In the genomic region with DNA sequence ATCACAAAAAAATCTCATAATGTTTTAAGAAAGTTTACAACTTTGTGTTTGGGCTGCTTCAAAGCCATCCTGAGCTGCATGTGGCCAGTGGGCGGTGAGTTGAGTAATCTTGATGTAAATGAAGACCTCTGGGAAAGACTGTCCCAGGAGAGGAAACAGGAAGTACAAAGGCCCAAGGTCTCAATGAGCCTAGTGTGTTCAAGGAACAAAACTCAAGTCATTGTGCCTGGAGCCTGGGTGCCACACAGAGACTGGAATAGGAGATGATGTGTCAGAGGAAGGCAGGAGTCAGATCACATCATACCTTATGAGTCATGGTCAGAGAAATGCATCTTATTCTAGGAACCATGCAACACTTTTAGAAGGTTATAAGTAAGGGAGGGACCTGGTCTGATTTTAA, we compare ENCODE assay signal across 9 cellular contexts. TPM values are rescaled to one million over a fixed set of nuclear protein-coding genes. Genes with fewer than 3 reads are reported as not detected.
A peak's percentile ranks its signal among the peaks of the same experiment; 100 is the strongest.
DNase-seq lines count a peak whose midpoint lies in the region; ATAC-seq and TF ChIP-seq lines count a peak whose summit lies in the region.
"Had no signal": no experiment of that assay in that cellular context is flagged by ENCODE, and none has a peak within 500 bp of the region (broad histone marks: within the 10 kb centered on the region; RNA-seq: fewer than 3 reads in every experiment).

No MANE protein-coding gene starts in this region.

- no peak for TF ChIP-seq POLR2A in vagina (IDR thresholded peaks at IDR 0.05)

- H3K27me3 ChIP-seq in endodermal cell (ENCODE audit: control insufficient read depth, insufficient read depth, low read length, poor library complexity, severe bottlenecking) (no peaks in the 10 kb centered on the region), vagina (no peaks in the 10 kb centered on the region)

- H3K4me3 Mint-ChIP-seq in neural crest cell (no peak overlapping the region), endodermal cell (no peak overlapping the region)

- H3K9me3 Mint-ChIP-seq in neural crest cell, result peaks cover 5% of the 10 kb centered on the region
- H3K9me3 Mint-ChIP-seq in endodermal cell, result peaks cover 3% of the 10 kb centered on the region

- peak; percentile 80 for ATAC-seq in GM18861 (IDR thresholded peaks at IDR 0.05; ENCODE audit: unreplicated experiment)
- ATAC-seq in HG02759 (IDR thresholded peaks at IDR 0.05; ENCODE audit: unreplicated experiment), result peak; percentile 77
- ATAC-seq in SK-N-SH treated with all-trans-retinoic acid at 6 μM for 48 hours, result peak; percentile 88

- H3K4me1 ChIP-seq in endodermal cell (ENCODE audit: control insufficient read depth, insufficient read depth, low read length) (peaks cover 24% of the 10 kb centered on the region), vagina (no peaks in the 10 kb centered on the region)

- no peak for TF ChIP-seq CTCF in neural crest cell (conservative IDR thresholded peaks at IDR 0.05)
- TF ChIP-seq CTCF in endodermal cell (conservative IDR thresholded peaks at IDR 0.05), result no peak
- TF ChIP-seq CTCF in vagina (IDR thresholded peaks at IDR 0.05), result no peak

- DNase-seq in neural crest cell (ENCODE audit: low read depth, low spot score) (no peak), endodermal cell (no peak), NCI-H2171 (lab: John Stamatoyannopoulos, UW) (no peak), vagina (ENCODE audit: extremely low spot score in 2 of 2) (no peak), NCI-H146 treated with DMSO at 0.1 percent for 48 hours (lab: John Stamatoyannopoulos, UW; ENCODE audit: unreplicated experiment) (no peak)

- H3K36me3 ChIP-seq in endodermal cell (ENCODE audit: control insufficient read depth, insufficient read depth, low read length) (no peaks in the 10 kb centered on the region), vagina (no peaks in the 10 kb centered on the region)

- H3K27ac Mint-ChIP-seq in neural crest cell (ENCODE audit: unreplicated experiment) (peak overlapping the region; percentile 30), endodermal cell (no peak overlapping the region)

- whole genome bisulfite sequencing in endodermal cell (ENCODE audit: insufficient coverage in 1 of 2, insufficient read length in 1 of 2), 2 experiments, result 92 to 100% methylated on average over 1 of the region's 1 CpG

- H3K36me3 Mint-ChIP-seq in neural crest cell (ENCODE audit: low read depth) (no peaks in the 10 kb centered on the region), endodermal cell (ENCODE audit: low read depth) (no peaks in the 10 kb centered on the region)

- H3K4me1 Mint-ChIP-seq in neural crest cell (peaks cover 20% of the 10 kb centered on the region), endodermal cell (peaks cover 21% of the 10 kb centered on the region)

- no peak overlapping the region for H3K9ac ChIP-seq in endodermal cell (ENCODE audit: extremely low read depth, low read length, poor library complexity, severe bottlenecking)

- H3K27me3 Mint-ChIP-seq in neural crest cell (ENCODE audit: low read depth) (no peaks in the 10 kb centered on the region), endodermal cell (ENCODE audit: insufficient read depth) (no peaks in the 10 kb centered on the region)

- no peaks in the 10 kb centered on the region for H3K9me3 ChIP-seq in endodermal cell (ENCODE audit: control insufficient read depth, low read length)
- H3K9me3 ChIP-seq in vagina, result no peaks in the 10 kb centered on the region

- H3K27ac ChIP-seq in endodermal cell (ENCODE audit: low read depth, low read length), result no peak overlapping the region
- H3K27ac ChIP-seq in vagina, result no peak overlapping the region
- H3K27ac ChIP-seq: skin epidermis had no signal

- intact Hi-C loops in vagina (cut with DNase I), result no loop called here

- H3K4me3 ChIP-seq in endodermal cell (ENCODE audit: low read length) (no peak overlapping the region), vagina (no peak overlapping the region)
- H3K4me3 ChIP-seq: skin epidermis had no signal

TF ChIP-seq in SK-N-SH treated with all-trans-retinoic acid at 6 μM for 48 hours, 23 proteins besides CTCF, POLR2A, EP300 and RAD21 (continues in another document):
- TF ChIP-seq OSR1 (CRISPR knock-in tag; IDR thresholded peaks at IDR 0.05), result no peak
- TF ChIP-seq, protein P1, sequence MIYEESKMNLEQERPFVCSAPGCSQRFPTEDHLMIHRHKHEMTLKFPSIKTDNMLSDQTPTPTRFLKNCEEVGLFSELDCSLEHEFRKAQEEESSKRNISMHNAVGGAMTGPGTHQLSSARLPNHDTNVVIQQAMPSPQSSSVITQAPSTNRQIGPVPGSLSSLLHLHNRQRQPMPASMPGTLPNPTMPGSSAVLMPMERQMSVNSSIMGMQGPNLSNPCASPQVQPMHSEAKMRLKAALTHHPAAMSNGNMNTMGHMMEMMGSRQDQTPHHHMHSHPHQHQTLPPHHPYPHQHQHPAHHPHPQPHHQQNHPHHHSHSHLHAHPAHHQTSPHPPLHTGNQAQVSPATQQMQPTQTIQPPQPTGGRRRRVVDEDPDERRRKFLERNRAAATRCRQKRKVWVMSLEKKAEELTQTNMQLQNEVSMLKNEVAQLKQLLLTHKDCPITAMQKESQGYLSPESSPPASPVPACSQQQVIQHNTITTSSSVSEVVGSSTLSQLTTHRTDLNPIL (CRISPR knock-in tag; IDR thresholded peaks at IDR 0.05; ENCODE audit: low read depth), result no peak
- TF ChIP-seq, protein P2, sequence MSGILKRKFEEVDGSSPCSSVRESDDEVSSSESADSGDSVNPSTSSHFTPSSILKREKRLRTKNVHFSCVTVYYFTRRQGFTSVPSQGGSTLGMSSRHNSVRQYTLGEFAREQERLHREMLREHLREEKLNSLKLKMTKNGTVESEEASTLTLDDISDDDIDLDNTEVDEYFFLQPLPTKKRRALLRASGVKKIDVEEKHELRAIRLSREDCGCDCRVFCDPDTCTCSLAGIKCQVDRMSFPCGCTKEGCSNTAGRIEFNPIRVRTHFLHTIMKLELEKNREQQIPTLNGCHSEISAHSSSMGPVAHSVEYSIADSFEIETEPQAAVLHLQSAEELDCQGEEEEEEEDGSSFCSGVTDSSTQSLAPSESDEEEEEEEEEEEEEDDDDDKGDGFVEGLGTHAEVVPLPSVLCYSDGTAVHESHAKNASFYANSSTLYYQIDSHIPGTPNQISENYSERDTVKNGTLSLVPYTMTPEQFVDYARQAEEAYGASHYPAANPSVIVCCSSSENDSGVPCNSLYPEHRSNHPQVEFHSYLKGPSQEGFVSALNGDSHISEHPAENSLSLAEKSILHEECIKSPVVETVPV (CRISPR knock-in tag; IDR thresholded peaks at IDR 0.05), result no peak
- no peak for TF ChIP-seq ZFP30 (CRISPR knock-in tag; IDR thresholded peaks at IDR 0.05)
- no peak for TF ChIP-seq RARB (CRISPR knock-in tag; IDR thresholded peaks at IDR 0.05)
- no peak for TF ChIP-seq ZC3H10 (CRISPR knock-in tag; IDR thresholded peaks at IDR 0.05)
- TF ChIP-seq, protein P3, sequence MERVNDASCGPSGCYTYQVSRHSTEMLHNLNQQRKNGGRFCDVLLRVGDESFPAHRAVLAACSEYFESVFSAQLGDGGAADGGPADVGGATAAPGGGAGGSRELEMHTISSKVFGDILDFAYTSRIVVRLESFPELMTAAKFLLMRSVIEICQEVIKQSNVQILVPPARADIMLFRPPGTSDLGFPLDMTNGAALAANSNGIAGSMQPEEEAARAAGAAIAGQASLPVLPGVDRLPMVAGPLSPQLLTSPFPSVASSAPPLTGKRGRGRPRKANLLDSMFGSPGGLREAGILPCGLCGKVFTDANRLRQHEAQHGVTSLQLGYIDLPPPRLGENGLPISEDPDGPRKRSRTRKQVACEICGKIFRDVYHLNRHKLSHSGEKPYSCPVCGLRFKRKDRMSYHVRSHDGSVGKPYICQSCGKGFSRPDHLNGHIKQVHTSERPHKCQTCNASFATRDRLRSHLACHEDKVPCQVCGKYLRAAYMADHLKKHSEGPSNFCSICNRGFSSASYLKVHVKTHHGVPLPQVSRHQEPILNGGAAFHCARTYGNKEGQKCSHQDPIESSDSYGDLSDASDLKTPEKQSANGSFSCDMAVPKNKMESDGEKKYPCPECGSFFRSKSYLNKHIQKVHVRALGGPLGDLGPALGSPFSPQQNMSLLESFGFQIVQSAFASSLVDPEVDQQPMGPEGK (CRISPR knock-in tag; IDR thresholded peaks at IDR 0.05; ENCODE audit: borderline replicate concordance), result no peak
- TF ChIP-seq, protein P4, sequence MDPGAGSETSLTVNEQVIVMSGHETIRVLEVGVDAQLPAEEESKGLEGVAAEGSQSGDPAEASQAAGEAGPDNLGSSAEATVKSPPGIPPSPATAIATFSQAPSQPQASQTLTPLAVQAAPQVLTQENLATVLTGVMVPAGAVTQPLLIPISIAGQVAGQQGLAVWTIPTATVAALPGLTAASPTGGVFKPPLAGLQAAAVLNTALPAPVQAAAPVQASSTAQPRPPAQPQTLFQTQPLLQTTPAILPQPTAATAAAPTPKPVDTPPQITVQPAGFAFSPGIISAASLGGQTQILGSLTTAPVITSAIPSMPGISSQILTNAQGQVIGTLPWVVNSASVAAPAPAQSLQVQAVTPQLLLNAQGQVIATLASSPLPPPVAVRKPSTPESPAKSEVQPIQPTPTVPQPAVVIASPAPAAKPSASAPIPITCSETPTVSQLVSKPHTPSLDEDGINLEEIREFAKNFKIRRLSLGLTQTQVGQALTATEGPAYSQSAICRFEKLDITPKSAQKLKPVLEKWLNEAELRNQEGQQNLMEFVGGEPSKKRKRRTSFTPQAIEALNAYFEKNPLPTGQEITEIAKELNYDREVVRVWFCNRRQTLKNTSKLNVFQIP (CRISPR knock-in tag; IDR thresholded peaks at IDR 0.05; ENCODE audit: borderline replicate concordance, low read depth), result no peak
- TF ChIP-seq ARNTL (CRISPR knock-in tag; IDR thresholded peaks at IDR 0.05; ENCODE audit: borderline replicate concordance, low read depth), result no peak
- TF ChIP-seq ZNF8 (CRISPR knock-in tag; IDR thresholded peaks at IDR 0.05), result no peak
- TF ChIP-seq ZNF565 (CRISPR knock-in tag; conservative IDR thresholded peaks at IDR 0.05; ENCODE audit: low read depth), result no peak
- TF ChIP-seq CSDC2 (CRISPR knock-in tag; IDR thresholded peaks at IDR 0.05), result no peak
- TF ChIP-seq ZNF70 (CRISPR knock-in tag; IDR thresholded peaks at IDR 0.05), result no peak
- no peak for TF ChIP-seq ISL1 (CRISPR knock-in tag; IDR thresholded peaks at IDR 0.05)
- TF ChIP-seq ESRRG (CRISPR knock-in tag; IDR thresholded peaks at IDR 0.05), result no peak
- TF ChIP-seq TOX (CRISPR knock-in tag; IDR thresholded peaks at IDR 0.05; ENCODE audit: borderline replicate concordance), result no peak
- no peak for TF ChIP-seq TCF4 (CRISPR knock-in tag; IDR thresholded peaks at IDR 0.05; ENCODE audit: borderline replicate concordance)
- no peak for TF ChIP-seq ZFP3 (CRISPR knock-in tag; IDR thresholded peaks at IDR 0.05)

RNA-seq across cellular contexts. Expression of gene COL19A1, which starts 51.5 kb away (rescaled TPM):
- total RNA-seq in neural crest cell (0.09 TPM in 1 of 2 replicates, not detected in the other), endodermal cell (1 to 10 TPM; 1.4 to 1.5 TPM), vagina (0.49 TPM)
- 0.18 TPM for polyA plus RNA-seq in endodermal cell (2013, experiment 1 of 2)
- 0.21 TPM for polyA plus RNA-seq in endodermal cell (2013, experiment 2 of 2)
